13 cellular contexts compared by ENCODE assay signal in genomic region chr6:132919476-132919875, GRCh38.
DNase-seq lines count a peak whose midpoint lies in the region; ATAC-seq, FAIRE-seq and TF ChIP-seq lines count a peak whose summit lies in the region.
"Had no signal": no experiment of that assay in that cellular context is flagged by ENCODE, and none has a peak within 500 bp of the region (broad histone marks: within the 10 kb centered on the region; RNA-seq: fewer than 3 reads in every experiment).

No MANE protein-coding gene starts in this region.

- H3K27me3 ChIP-seq in skeletal muscle tissue (ENCODE audit: control insufficient read depth in 3 of 3, insufficient read depth in 3 of 3, low read length in 3 of 3) = no peaks in the 10 kb centered on the region
- no peaks in the 10 kb centered on the region for H3K27me3 ChIP-seq in CD4-positive, alpha-beta T cell (ENCODE audit: control insufficient read depth, insufficient read depth, low read length)

- in situ Hi-C loops in astrocyte of the spinal cord (cut with HindIII; ENCODE audit: low sequenced_read_pairs) = no loop called here

- no peak overlapping the region for H3K4me3 Mint-ChIP-seq in CD4-positive, alpha-beta T cell
- H3K4me3 Mint-ChIP-seq: activated T-cell treated with anti-CD3 and anti-CD28 coated beads, Interleukin-2, amount 50 U/mL, for 72 hours had no signal

- no peak overlapping the region for H3K27ac ChIP-seq in kidney (ENCODE audit: low read depth in 2 of 2, low read length in 2 of 2)
- no peak overlapping the region for H3K27ac ChIP-seq in skeletal muscle tissue (ENCODE audit: low read depth, low read length)
- no peak overlapping the region for H3K27ac ChIP-seq in CD4-positive, alpha-beta T cell (ENCODE audit: low read depth, low read length)

- H3K4me1 ChIP-seq in kidney (ENCODE audit: control insufficient read depth in 1 of 2, insufficient read depth in 1 of 2, low read depth in 1 of 2, low read length in 2 of 2) = peaks cover 0 to 8% of the 10 kb centered on the region in 2 donors
- peaks cover 5 to 11% (median 5%) of the 10 kb centered on the region in 3 donors for H3K4me1 ChIP-seq in skeletal muscle tissue (ENCODE audit: control insufficient read depth in 3 of 3, insufficient read depth in 3 of 3, low read length in 3 of 3)

- ATAC-seq in esophagus mucosa = no peak
- no peak for ATAC-seq in CD4-positive, alpha-beta T cell (ENCODE audit: poor library complexity)
- ATAC-seq: activated T-cell treated with anti-CD3 and anti-CD28 coated beads, Interleukin-2, amount 50 U/mL, for 72 hours had no signal

- H3K4me3 ChIP-seq in astrocyte of the spinal cord (ENCODE audit: low read depth, low read length) (no peak overlapping the region), kidney (ENCODE audit: low read length in 2 of 2) (peak overlapping the region in 1 of 2 donors; percentile 27), skeletal muscle tissue (ENCODE audit: low read length in 3 of 3) (peak overlapping the region in 2 of 3 donors; percentile 24 to 28)

- no peaks in the 10 kb centered on the region for H3K9me3 Mint-ChIP-seq in CD4-positive, alpha-beta T cell
- H3K9me3 Mint-ChIP-seq: activated T-cell treated with anti-CD3 and anti-CD28 coated beads, Interleukin-2, amount 50 U/mL, for 72 hours had no signal

- CTCF ChIA-PET in CD4-positive, alpha-beta T cell (lab: Charles Lee) = no interaction called here

- H3K9ac ChIP-seq in kidney (ENCODE audit: low read length in 2 of 2) = no peak overlapping the region
- H3K9ac ChIP-seq in skeletal muscle tissue (ENCODE audit: low read depth in 1 of 3, low read length in 3 of 3) = peak overlapping the region in 2 of 3 donors; percentile 4

- DNase-seq in GOT3 (lab: John Stamatoyannopoulos, UW) = peak; percentile 12
- peak; percentile 93 for DNase-seq in astrocyte of the spinal cord (ENCODE audit: low read depth, low spot score)
- peak; percentile 89 for DNase-seq in kidney
- no peak for DNase-seq in HUDEP-2 (lab: John Stamatoyannopoulos, UW; ENCODE audit: unreplicated experiment in 76 of 76)
- no peak for DNase-seq in UCSD-AML1 (lab: John Stamatoyannopoulos, UW; ENCODE audit: unreplicated experiment)
- DNase-seq in CD4-positive, alpha-beta T cell = no peak
- DNase-seq: activated T-cell treated with anti-CD3 and anti-CD28 coated beads, Interleukin-2, amount 50 U/mL, for 72 hours; Kasumi-1; SHP77 had no signal

- H3K4me1 Mint-ChIP-seq in CD4-positive, alpha-beta T cell (ENCODE audit: low read depth) = no peaks in the 10 kb centered on the region

- no peak overlapping the region for H3K27ac Mint-ChIP-seq in CD4-positive, alpha-beta T cell
- H3K27ac Mint-ChIP-seq: activated T-cell treated with anti-CD3 and anti-CD28 coated beads, Interleukin-2, amount 50 U/mL, for 72 hours had no signal

- POLR2A ChIA-PET in CD4-positive, alpha-beta T cell (lab: Charles Lee) = no interaction called here

- no peak for TF ChIP-seq CTCF in astrocyte of the spinal cord (IDR thresholded peaks at IDR 0.05; ENCODE audit: low read depth, low read length)
- TF ChIP-seq CTCF in kidney (IDR thresholded peaks at IDR 0.05; ENCODE audit: borderline replicate concordance, extremely low read depth, insufficient read depth) = no peak
- TF ChIP-seq CTCF in CD4-positive, alpha-beta T cell (IDR thresholded peaks at IDR 0.05) = no peak

- H3K9me3 ChIP-seq in kidney (ENCODE audit: control insufficient read depth in 1 of 2, low read length in 2 of 2) = no peaks in the 10 kb centered on the region
- H3K9me3 ChIP-seq in skeletal muscle tissue (ENCODE audit: control insufficient read depth in 3 of 3, low read length in 3 of 3) = no peaks in the 10 kb centered on the region
- H3K9me3 ChIP-seq in CD4-positive, alpha-beta T cell (ENCODE audit: control insufficient read depth, low read length) = no peaks in the 10 kb centered on the region

- intact Hi-C loops in kidney (cut with DNase I) = no loop called here
- intact Hi-C loops in CD4-positive, alpha-beta T cell (cut with DNase I, micrococcal nuclease) = no loop called here

- H3K36me3 ChIP-seq in kidney (ENCODE audit: control insufficient read depth in 1 of 2, insufficient read depth in 2 of 2, low read length in 2 of 2) (no peaks in the 10 kb centered on the region), skeletal muscle tissue (ENCODE audit: control insufficient read depth in 3 of 3, insufficient read depth in 3 of 3, low read length in 3 of 3) (no peaks in the 10 kb centered on the region)

- peaks cover 18% of the 10 kb centered on the region for H3K27me3 Mint-ChIP-seq in CD4-positive, alpha-beta T cell

- peak; percentile 87 for FAIRE-seq in kidney (lab: Jason Lieb, UNC)
- FAIRE-seq: frontal cortex, H54 had no signal

- H3K36me3 Mint-ChIP-seq in CD4-positive, alpha-beta T cell (ENCODE audit: low read depth) = no peaks in the 10 kb centered on the region

Comparison
In these comparisons a context has a peak if more than half of its experiments do, and no peak if none do; other contexts are left out.
1. DNase-seq: peak in GOT3 (single experiment), astrocyte of the spinal cord (single experiment) and kidney (single experiment); none in HUDEP-2 (0 of 76), UCSD-AML1 (single experiment) and CD4-positive, alpha-beta T cell (0 of 10).
2. H3K9ac ChIP-seq: peak in skeletal muscle tissue (2 of 3); none in kidney (0 of 2).